ENCODE assay signal across 9 cellular contexts in the genomic region with DNA sequence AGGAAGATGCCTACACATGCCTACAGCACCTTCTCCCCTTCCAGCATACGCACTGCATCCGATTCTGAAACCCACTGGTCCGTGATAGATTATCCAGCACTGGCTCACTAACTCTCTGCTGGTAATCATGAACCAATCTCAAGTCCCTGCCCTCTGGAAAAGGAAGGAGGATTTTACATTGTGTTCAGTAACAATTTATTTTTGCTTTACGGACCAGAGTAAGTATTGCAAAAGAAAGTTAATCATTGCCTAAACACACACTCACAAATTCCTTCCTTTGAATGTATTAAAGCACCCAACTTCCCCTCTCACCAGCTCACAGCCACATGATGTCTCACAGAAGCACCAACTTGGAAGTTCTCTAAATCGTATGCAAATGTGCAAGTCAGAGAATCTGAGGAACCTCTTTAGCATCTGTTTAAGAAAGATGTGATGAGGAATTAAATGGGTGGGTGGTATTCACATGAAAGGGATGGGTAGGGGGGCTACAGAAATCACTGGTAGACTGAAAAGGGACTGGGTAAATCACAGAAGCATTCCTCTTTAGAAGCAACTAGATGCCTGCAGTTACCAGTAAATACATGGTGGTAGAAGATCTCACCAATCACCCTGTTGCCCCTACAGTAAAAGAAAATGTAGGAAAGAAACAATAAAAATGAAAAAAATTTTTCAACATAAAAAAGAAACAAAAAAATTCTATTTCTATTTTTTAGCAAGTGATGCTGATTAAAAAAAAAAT. TPM values are rescaled to one million over a fixed set of nuclear protein-coding genes. Genes with fewer than 3 reads are reported as not detected.
A peak's percentile ranks its signal among the peaks of the same experiment; 100 is the strongest.
DNase-seq lines count a peak whose midpoint lies in the region; ATAC-seq, FAIRE-seq and TF ChIP-seq lines count a peak whose summit lies in the region.
"Had no signal": no experiment of that assay in that cellular context is flagged by ENCODE, and none has a peak within 500 bp of the region (broad histone marks: within the 10 kb centered on the region; RNA-seq: fewer than 3 reads in every experiment).

No MANE protein-coding gene starts in this region.

- peaks cover 9% of the 10 kb centered on the region for H3K36me3 Mint-ChIP-seq in activated naive CD8-positive, alpha-beta T cell treated with anti-CD3 and anti-CD28 coated beads, Interleukin-2, amount 10 ng/mL, durations not matched to agents 7 days and 5 days
- H3K36me3 Mint-ChIP-seq in activated CD8-positive, alpha-beta memory T cell treated with anti-CD3 and anti-CD28 coated beads, Interleukin-2, amount 10 ng/mL, durations not matched to agents 7 days and 5 days, result no peaks in the 10 kb centered on the region

- no peaks in the 10 kb centered on the region for H3K36me3 ChIP-seq in kidney (ENCODE audit: control insufficient read depth in 1 of 2, insufficient read depth in 2 of 2, low read length in 2 of 2)

- ATAC-seq in activated naive CD8-positive, alpha-beta T cell treated with anti-CD3 and anti-CD28 coated beads, Interleukin-2, amount 10 ng/mL, durations not matched to agents 7 days and 5 days (ENCODE audit: low read depth), result no peak
- ATAC-seq in HG03457 (IDR thresholded peaks at IDR 0.05; ENCODE audit: unreplicated experiment) (no peak), HG03439 (IDR thresholded peaks at IDR 0.05; ENCODE audit: unreplicated experiment) (no peak)
- no peak for ATAC-seq in activated CD8-positive, alpha-beta memory T cell treated with anti-CD3 and anti-CD28 coated beads, Interleukin-2, amount 10 ng/mL, durations not matched to agents 7 days and 5 days

- no peak overlapping the region for H3K27ac Mint-ChIP-seq in activated naive CD8-positive, alpha-beta T cell treated with anti-CD3 and anti-CD28 coated beads, Interleukin-2, amount 10 ng/mL, durations not matched to agents 7 days and 5 days
- no peak overlapping the region for H3K27ac Mint-ChIP-seq in activated CD8-positive, alpha-beta memory T cell treated with anti-CD3 and anti-CD28 coated beads, Interleukin-2, amount 10 ng/mL, durations not matched to agents 7 days and 5 days

- H3K4me3 Mint-ChIP-seq in activated naive CD8-positive, alpha-beta T cell treated with anti-CD3 and anti-CD28 coated beads, Interleukin-2, amount 10 ng/mL, durations not matched to agents 7 days and 5 days, result peak overlapping the region; percentile 46
- H3K4me3 Mint-ChIP-seq in activated CD8-positive, alpha-beta memory T cell treated with anti-CD3 and anti-CD28 coated beads, Interleukin-2, amount 10 ng/mL, durations not matched to agents 7 days and 5 days, result no peak overlapping the region

- intact Hi-C loops in kidney (cut with DNase I), result no loop called here

- no peaks in the 10 kb centered on the region for H3K9me3 Mint-ChIP-seq in activated naive CD8-positive, alpha-beta T cell treated with anti-CD3 and anti-CD28 coated beads, Interleukin-2, amount 10 ng/mL, durations not matched to agents 7 days and 5 days
- no peaks in the 10 kb centered on the region for H3K9me3 Mint-ChIP-seq in activated CD8-positive, alpha-beta memory T cell treated with anti-CD3 and anti-CD28 coated beads, Interleukin-2, amount 10 ng/mL, durations not matched to agents 7 days and 5 days (ENCODE audit: low read depth)

- POLR2A ChIA-PET in activated naive CD8-positive, alpha-beta T cell treated with anti-CD3 and anti-CD28 coated beads, Interleukin-2, amount 10 ng/mL, durations not matched to agents 7 days and 5 days (lab: Charles Lee), result interaction anchor here (0.7 kb wide), 1 partner anchor 9 kb away, joined by 3 read pairs; no protein-coding TSS in a partner anchor

- H3K27ac ChIP-seq in kidney (ENCODE audit: low read depth in 2 of 2, low read length in 2 of 2), result peak overlapping the region; percentile 66 to 69
- H3K27ac ChIP-seq: 22Rv1 had no signal

- H3K27me3 Mint-ChIP-seq in activated naive CD8-positive, alpha-beta T cell treated with anti-CD3 and anti-CD28 coated beads, Interleukin-2, amount 10 ng/mL, durations not matched to agents 7 days and 5 days, result no peaks in the 10 kb centered on the region
- H3K27me3 Mint-ChIP-seq in activated CD8-positive, alpha-beta memory T cell treated with anti-CD3 and anti-CD28 coated beads, Interleukin-2, amount 10 ng/mL, durations not matched to agents 7 days and 5 days, result no peaks in the 10 kb centered on the region

- no peaks in the 10 kb centered on the region for H3K9me3 ChIP-seq in kidney (ENCODE audit: control insufficient read depth in 1 of 2, low read length in 2 of 2)

- H3K9ac ChIP-seq in kidney (ENCODE audit: low read length in 2 of 2), result peak overlapping the region in 1 of 2 donors; percentile 42

- DNase-seq in NCI-H2171 treated with DMSO at 0.1 percent for 48 hours (lab: John Stamatoyannopoulos, UW), result peak; percentile 38
- DNase-seq in NCI-H2171 (lab: John Stamatoyannopoulos, UW), result no peak
- no peak for DNase-seq in activated naive CD8-positive, alpha-beta T cell treated with anti-CD3 and anti-CD28 coated beads, Interleukin-2, amount 10 ng/mL, durations not matched to agents 7 days and 5 days
- DNase-seq in kidney, result no peak
- peak; percentile 63 for DNase-seq in stromal cell of bone marrow (ENCODE audit: low read depth)
- DNase-seq in activated CD8-positive, alpha-beta memory T cell treated with anti-CD3 and anti-CD28 coated beads, Interleukin-2, amount 10 ng/mL, durations not matched to agents 7 days and 5 days, result no peak

- FAIRE-seq in kidney (lab: Jason Lieb, UNC), result peak; percentile 95

- peaks cover 17% of the 10 kb centered on the region for H3K4me1 Mint-ChIP-seq in activated naive CD8-positive, alpha-beta T cell treated with anti-CD3 and anti-CD28 coated beads, Interleukin-2, amount 10 ng/mL, durations not matched to agents 7 days and 5 days
- H3K4me1 Mint-ChIP-seq in activated CD8-positive, alpha-beta memory T cell treated with anti-CD3 and anti-CD28 coated beads, Interleukin-2, amount 10 ng/mL, durations not matched to agents 7 days and 5 days, result peaks cover 3% of the 10 kb centered on the region

- peaks cover 30 to 54% of the 10 kb centered on the region in 2 donors for H3K4me1 ChIP-seq in kidney (ENCODE audit: control insufficient read depth in 1 of 2, insufficient read depth in 1 of 2, low read depth in 1 of 2, low read length in 2 of 2)

- TF ChIP-seq CTCF in kidney (IDR thresholded peaks at IDR 0.05; ENCODE audit: borderline replicate concordance, extremely low read depth, insufficient read depth), result no peak

- H3K4me3 ChIP-seq in kidney (ENCODE audit: low read length in 2 of 2), result peak overlapping the region; percentile 40 to 45

- CTCF ChIA-PET in activated CD8-positive, alpha-beta memory T cell treated with anti-CD3 and anti-CD28 coated beads, Interleukin-2, amount 10 ng/mL, durations not matched to agents 7 days and 5 days (lab: Charles Lee), result interaction anchor here (1.1 kb wide), 1 partner anchor 12 kb away, joined by 3 read pairs; no protein-coding TSS in a partner anchor

RNA-seq across cellular contexts. Expression of gene GNAQ, which starts 8.4 kb away (rescaled TPM):
- total RNA-seq in activated naive CD8-positive, alpha-beta T cell treated with anti-CD3 and anti-CD28 coated beads, Interleukin-2, amount 10 ng/mL, durations not matched to agents 7 days and 5 days, result 10 to 100 TPM; 25.5 to 30.4 TPM
- total RNA-seq in kidney, result 83.4 TPM
- polyA plus RNA-seq in kidney (ENCODE audit: insufficient read depth, low read depth, low replicate concordance), result 16.2 TPM
- total RNA-seq in activated CD8-positive, alpha-beta memory T cell treated with anti-CD3 and anti-CD28 coated beads, Interleukin-2, amount 10 ng/mL, durations not matched to agents 7 days and 5 days, result 10 to 100 TPM; 17.6 to 24.2 TPM

Comparison
In these comparisons a context has a peak if more than half of its experiments do, and no peak if none do; other contexts are left out.
1. DNase-seq: peak in NCI-H2171 treated with DMSO at 0.1 percent for 48 hours (single experiment) and stromal cell of bone marrow (single experiment); none in NCI-H2171 (single experiment), activated naive CD8-positive, alpha-beta T cell treated with anti-CD3 and anti-CD28 coated beads, Interleukin-2, amount 10 ng/mL, durations not matched to agents 7 days and 5 days (single experiment), kidney (single experiment) and activated CD8-positive, alpha-beta memory T cell treated with anti-CD3 and anti-CD28 coated beads, Interleukin-2, amount 10 ng/mL, durations not matched to agents 7 days and 5 days (single experiment).